ENCODE assay signal across 8 cellular contexts in genomic region chr5:73591102-73591695, GRCh38. TPM values are rescaled to one million over a fixed set of nuclear protein-coding genes. Genes with fewer than 3 reads are reported as not detected.
DNase-seq lines count a peak whose midpoint lies in the region; ATAC-seq, FAIRE-seq and TF ChIP-seq lines count a peak whose summit lies in the region.

No MANE protein-coding gene starts in this region.

- ATAC-seq in K562 (peak; percentile 89), GM21737 (IDR thresholded peaks at IDR 0.05; ENCODE audit: unreplicated experiment) (no peak)

- H4K20me1 ChIP-seq in K562 (replicated peaks; ENCODE audit: control insufficient read depth, insufficient read depth, low read length): 0 out of 2 replicates have a peak, but pooled peaks cover 8% of the 10 kb centered on the region

- FAIRE-seq in GM19239 (lab: Jason Lieb, UNC) (peak; percentile 91), K562 (lab: Jason Lieb, UNC) (peak; percentile 86)

- no TSS peak for BruUV-seq in K562 (replicated peaks; lab: Mats Ljungman, UMichigan)

- DNase-seq in COLO668 (lab: John Stamatoyannopoulos, UW; ENCODE audit: unreplicated experiment): peak; percentile 46
- DNase-seq in GM19239 (ENCODE audit: insufficient read length, low spot score): peak; percentile 25
- DNase-seq in M059J (ENCODE audit: low read depth): peak; percentile 84
- DNase-seq in RWPE1 (ENCODE audit: low spot score): peak; percentile 84
- peak; percentile 59 to 81 (median 62) for DNase-seq in K562 (ENCODE audit: extremely low read depth in 1 of 4, low spot score in 3 of 4)
- peak; percentile 47 for DNase-seq in iPS DF 6.9 (ENCODE audit: low read depth, low spot score)
- DNase-seq in spleen: no peak

- POLR2A ChIA-PET in RWPE1 (lab: Yijun Ruan, JAX; ENCODE audit: low non-redundant PET) (interaction anchor here (0.7 kb wide), 1 partner anchor 202 kb away, joined by 4 read pairs; no protein-coding TSS in a partner anchor), K562 (lab: Yijun Ruan, JAX) (interaction anchor here (1.0 to 1.3 kb wide), 2 partner anchors 14 to 202 kb away, joined by 3 to 7 read pairs; no protein-coding TSS in a partner anchor)

- H2AFZ ChIP-seq in K562 (ENCODE audit: low read depth, low read length): no peak overlapping the region

- 25% methylated on average over 4 of the region's 4 CpGs for WGBS in K562 (ENCODE audit: insufficient coverage, low coverage, missing lambda C conversion rate)
- WGBS in iPS DF 6.9 (ENCODE audit: insufficient coverage, insufficient read length): no CpG with 5 or more reads among the region's 4 CpGs
- 53 to 66% (median 59%) methylated on average over 4 of the region's 4 CpGs for WGBS in spleen, 5 donors

- H3K4me3 ChIP-seq in K562: no peak overlapping the region
- no peak overlapping the region for H3K4me3 ChIP-seq in iPS DF 6.9 (ENCODE audit: low read length)
- H3K4me3 ChIP-seq in spleen: no peak overlapping the region

- no peak for TF ChIP-seq EP300 in K562 (IDR thresholded peaks at IDR 0.05; ENCODE audit: low read length)

- no peaks in the 10 kb centered on the region for H3K79me2 ChIP-seq in K562 (ENCODE audit: control insufficient read depth, insufficient read depth, low read length)

- in situ Hi-C loops in K562 (cut with MboI): no loop called here

- no peak overlapping the region for H3K9ac ChIP-seq in K562 (ENCODE audit: insufficient read depth in 1 of 2, low read depth in 2 of 2, low read length in 2 of 2)

- no peaks in the 10 kb centered on the region for H3K4me1 ChIP-seq in K562 (replicated peaks in 1 of 2; ENCODE audit: control insufficient read depth in 2 of 2, insufficient read depth in 2 of 2, low read length in 2 of 2)
- no peaks in the 10 kb centered on the region for H3K4me1 ChIP-seq in iPS DF 6.9 (ENCODE audit: control insufficient read depth, insufficient read depth, low read length)
- peaks cover 0 to 6% (median 0%) of the 10 kb centered on the region in 6 donors for H3K4me1 ChIP-seq in spleen

- TF ChIP-seq CTCF in RWPE1 (conservative IDR thresholded peaks at IDR 0.05; ENCODE audit: low read depth) (peak; percentile 85), K562 (IDR thresholded peaks at IDR 0.05 in 2 of 3, conservative IDR thresholded peaks at IDR 0.05 in 1 of 3; ENCODE audit: insufficient read depth in 2 of 3, low read depth in 1 of 3, low read length in 3 of 3) (peak; percentile 65 to 87 (median 70)), spleen (IDR thresholded peaks at IDR 0.05 in 8 of 11, conservative IDR thresholded peaks at IDR 0.05 in 3 of 11) (peak; percentile 75 to 90 (median 84))

- 0 out of 3 replicates have a peak, but pooled peaks cover 3% of the 10 kb centered on the region for H3K36me3 ChIP-seq in K562 (ENCODE audit: control insufficient read depth, insufficient read depth, low read length)
- H3K36me3 ChIP-seq in iPS DF 6.9 (ENCODE audit: control insufficient read depth, insufficient read depth, low read length): no peaks in the 10 kb centered on the region
- H3K36me3 ChIP-seq in spleen: no peaks in the 10 kb centered on the region

- H3K9me3 ChIP-seq in K562 (replicated peaks; ENCODE audit: control insufficient read depth, insufficient read depth, low read depth, low read length) (no peaks in the 10 kb centered on the region), iPS DF 6.9 (ENCODE audit: control insufficient read depth, insufficient read depth, low read length) (no peaks in the 10 kb centered on the region), spleen (no peaks in the 10 kb centered on the region)

- TF ChIP-seq POLR2A in K562 (conservative IDR thresholded peaks at IDR 0.05): no peak
- TF ChIP-seq POLR2A in spleen (IDR thresholded peaks at IDR 0.05): no peak

- intact Hi-C loops in K562 (cut with micrococcal nuclease): loop anchor here (1.0 to 5.0 kb wide), 4 partner anchors 74 to 1056 kb away; no protein-coding TSS in a partner anchor
- intact Hi-C loops in spleen (cut with DNase I; ENCODE audit: low total_unique reads): loop anchor here (2.0 kb wide), 1 partner anchor 202 kb away; no protein-coding TSS in a partner anchor

- CTCF ChIA-PET in RWPE1 (lab: Yijun Ruan, JAX): interaction anchor here (0.6 to 6.5 kb wide), 38 partner anchors 9 to 1790 kb away, joined by 3 to 101 read pairs (median 4); partner anchors contain the start of gene ARHGEF28
- CTCF ChIA-PET in K562 (lab: Yijun Ruan, JAX; ENCODE audit: low intra/inter-chr PET ratio): interaction anchor here (0.6 to 4.4 kb wide), 5 partner anchors 103 to 375 kb away, joined by 3 to 50 read pairs (median 3); no protein-coding TSS in a partner anchor

- no peaks in the 10 kb centered on the region for H3K9me1 ChIP-seq in K562 (ENCODE audit: control insufficient read depth, insufficient read depth, low read length)

- no peak overlapping the region for H3K27ac ChIP-seq in RWPE1
- no peak overlapping the region for H3K27ac ChIP-seq in K562 (ENCODE audit: extremely low read depth, low read depth, low read length)
- H3K27ac ChIP-seq in iPS DF 6.9 (ENCODE audit: low read length): no peak overlapping the region
- no peak overlapping the region for H3K27ac ChIP-seq in spleen

- TF ChIP-seq RAD21 in K562 (CRISPR knock-in tag; conservative IDR thresholded peaks at IDR 0.05 in 1 of 2, IDR thresholded peaks at IDR 0.05 in 1 of 2): peak; percentile 90 to 94

- H3K27me3 ChIP-seq in K562 (ENCODE audit: control insufficient read depth in 2 of 2, insufficient read depth in 2 of 2, low read length in 2 of 2) (no peaks in the 10 kb centered on the region), iPS DF 6.9 (ENCODE audit: control insufficient read depth, insufficient read depth, low read length) (no peaks in the 10 kb centered on the region), spleen (replicated peaks in 1 of 7) (no peaks in the 10 kb centered on the region)

- no peak overlapping the region for H3K4me2 ChIP-seq in K562 (ENCODE audit: insufficient read depth, low read length)

RNA-seq across cellular contexts. Expression of gene UTP15, which starts 25.7 kb away (rescaled TPM):
- 16.6 and 19.5 TPM in 2 replicates for total RNA-seq in M059J (2014; rRNA removed; shearing (Covaris generic))
- total RNA-seq in K562 (2011; cell fraction: chromatin; rRNA removed; ENCODE audit: low replicate concordance): 61.0 and 102 TPM in 2 replicates
- 38.4 and 42.2 TPM in 2 replicates for total RNA-seq in K562 (2011; cell fraction: nucleolus; rRNA removed)
- 64.7 and 82.1 TPM in 2 replicates for total RNA-seq in K562 (2011; cell fraction: nucleoplasm; rRNA removed)
- total RNA-seq in K562 (2014; rRNA removed) (28.1 and 31.2 TPM in 2 replicates), K562 (2014; rRNA removed; fragmentation: Illumina TruSeq; extraction: Trizol) (46.2 and 55.4 TPM in 2 replicates), K562 (2015; rRNA removed; fragmentation: Illumina TruSeq; extraction: Trizol) (38.3 and 46.7 TPM in 2 replicates), K562 (2021) (38.9 and 51.0 TPM in 2 replicates), spleen (10 to 100 TPM; 14.5 to 37.0 (median 21.5) TPM)
- polyA plus RNA-seq in K562 (2011; rRNA removed) (24.0 and 33.8 TPM in 2 replicates), K562 (2014; fragmentation: Illumina TruSeq; extraction: Trizol) (29.8 and 37.0 TPM in 2 replicates), K562 (2014; fragmentation: Nextera tagmentation; extraction: Ambion mirVana) (10 to 100 TPM; 28.1 to 49.3 TPM), K562 (2014; rRNA removed) (33.7 and 34.1 TPM in 2 replicates), spleen (1 to 10 TPM; 4.5 to 5.6 (median 5.0) TPM)
- polyA plus RNA-seq in K562 (2011; cell fraction: cytosol; rRNA removed): 9.8 and 15.8 TPM in 2 replicates
- 43.1 and 48.3 TPM in 2 replicates for polyA plus RNA-seq in K562 (2011; cell fraction: nucleus; rRNA removed)
- polyA plus RNA-seq in K562 (2012): 6.7 and 24.7 TPM in 2 replicates
- polyA minus RNA-seq in K562 (2011; rRNA and poly(A)+ RNA removed): 60.0 and 62.1 TPM in 2 replicates
- 15.7 and 19.6 TPM in 2 replicates for polyA minus RNA-seq in K562 (2011; cell fraction: cytosol; rRNA and poly(A)+ RNA removed)
- 69.1 and 104 TPM in 2 replicates for polyA minus RNA-seq in K562 (2011; cell fraction: nucleus; rRNA and poly(A)+ RNA removed)

RNA-seq across cellular contexts. Expression of gene ANKRA2, which starts 25.8 kb away (rescaled TPM):
- total RNA-seq in M059J (2014; rRNA removed; shearing (Covaris generic)): 9.8 and 17.9 TPM in 2 replicates
- 24.0 and 49.2 TPM in 2 replicates for total RNA-seq in K562 (2011; cell fraction: chromatin; rRNA removed; ENCODE audit: low replicate concordance)
- 20.5 and 24.2 TPM in 2 replicates for total RNA-seq in K562 (2011; cell fraction: nucleolus; rRNA removed)
- total RNA-seq in K562 (2011; cell fraction: nucleoplasm; rRNA removed): 19.1 and 29.8 TPM in 2 replicates
- total RNA-seq in K562 (2014; rRNA removed): 9.8 and 9.9 TPM in 2 replicates
- 15.8 and 20.2 TPM in 2 replicates for total RNA-seq in K562 (2014; rRNA removed; fragmentation: Illumina TruSeq; extraction: Trizol)
- total RNA-seq in K562 (2015; rRNA removed; fragmentation: Illumina TruSeq; extraction: Trizol): 7.9 and 8.9 TPM in 2 replicates
- total RNA-seq in K562 (2021): 8.5 and 13.5 TPM in 2 replicates
- 24.6 and 28.7 TPM in 2 replicates for polyA plus RNA-seq in K562 (2011; rRNA removed)
- 6.1 and 8.0 TPM in 2 replicates for polyA plus RNA-seq in K562 (2011; cell fraction: cytosol; rRNA removed)
- polyA plus RNA-seq in K562 (2011; cell fraction: nucleus; rRNA removed): 29.0 and 43.6 TPM in 2 replicates
- 7.4 and 11.8 TPM in 2 replicates for polyA plus RNA-seq in K562 (2012)
- polyA plus RNA-seq in K562 (2014; fragmentation: Illumina TruSeq; extraction: Trizol): 10.5 and 11.7 TPM in 2 replicates
- polyA plus RNA-seq in K562 (2014; fragmentation: Nextera tagmentation; extraction: Ambion mirVana): 10 to 100 TPM; 11.9 to 16.4 TPM
- polyA plus RNA-seq in K562 (2014; rRNA removed): 12.3 and 12.8 TPM in 2 replicates
- 15.7 and 16.5 TPM in 2 replicates for polyA minus RNA-seq in K562 (2011; rRNA and poly(A)+ RNA removed)
- polyA minus RNA-seq in K562 (2011; cell fraction: cytosol; rRNA and poly(A)+ RNA removed): 8.0 and 8.2 TPM in 2 replicates
- 21.0 and 35.0 TPM in 2 replicates for polyA minus RNA-seq in K562 (2011; cell fraction: nucleus; rRNA and poly(A)+ RNA removed)
- 10 to 100 TPM; 20.6 to 32.0 (median 24.4) TPM for total RNA-seq in spleen
- 10 to 100 TPM; 23.8 to 35.1 (median 25.6) TPM for polyA plus RNA-seq in spleen

RNA-seq across cellular contexts. Expression of gene ARHGEF28, which starts 34.8 kb away (rescaled TPM):
- 7.1 and 12.0 TPM in 2 replicates for total RNA-seq in M059J (2014; rRNA removed; shearing (Covaris generic))
- total RNA-seq in K562 (2011; cell fraction: chromatin; rRNA removed; ENCODE audit: low replicate concordance): 0.26 TPM in 1 of 2 replicates, not detected in the other
- total RNA-seq in K562 (2011; cell fraction: nucleolus; rRNA removed): 0.13 TPM in 1 of 2 replicates, not detected in the other
- not detected in 2 replicates for total RNA-seq in K562 (2011; cell fraction: nucleoplasm; rRNA removed)
- total RNA-seq in K562 (2014; rRNA removed): not detected in 2 replicates
- total RNA-seq in K562 (2014; rRNA removed; fragmentation: Illumina TruSeq; extraction: Trizol): not detected in 2 replicates
- not detected in 2 replicates for total RNA-seq in K562 (2015; rRNA removed; fragmentation: Illumina TruSeq; extraction: Trizol)
- total RNA-seq in K562 (2021): 0.07 and 0.27 TPM in 2 replicates
- not detected in 2 replicates for polyA plus RNA-seq in K562 (2011; rRNA removed)
- 0.01 TPM in 1 of 2 replicates, not detected in the other for polyA plus RNA-seq in K562 (2011; cell fraction: cytosol; rRNA removed)
- 0.01 and 0.06 TPM in 2 replicates for polyA plus RNA-seq in K562 (2011; cell fraction: nucleus; rRNA removed)
- 0.03 TPM in 1 of 2 replicates, not detected in the other for polyA plus RNA-seq in K562 (2012)
- not detected in 2 replicates for polyA plus RNA-seq in K562 (2014; fragmentation: Illumina TruSeq; extraction: Trizol)
- polyA plus RNA-seq in K562 (2014; fragmentation: Nextera tagmentation; extraction: Ambion mirVana): not detected
- polyA plus RNA-seq in K562 (2014; rRNA removed): not detected in 2 replicates
- polyA minus RNA-seq in K562 (2011; rRNA and poly(A)+ RNA removed): 0.21 TPM in 1 of 2 replicates, not detected in the other
- polyA minus RNA-seq in K562 (2011; cell fraction: cytosol; rRNA and poly(A)+ RNA removed): 1.0 TPM in 1 of 2 replicates, not detected in the other
- 0.11 TPM in 1 of 2 replicates, not detected in the other for polyA minus RNA-seq in K562 (2011; cell fraction: nucleus; rRNA and poly(A)+ RNA removed)
- 10 to 100 TPM in 4 of 7 donors, 1 to 10 TPM in 3; 3.8 to 17.5 (median 10.0) TPM for total RNA-seq in spleen
- 1 to 10 TPM in 2 of 3 donors, under 1 TPM in 1; 0.53 to 3.3 (median 1.5) TPM for polyA plus RNA-seq in spleen
